Comparison of ENCODE assay signal across 2 cellular contexts in the genomic region with DNA sequence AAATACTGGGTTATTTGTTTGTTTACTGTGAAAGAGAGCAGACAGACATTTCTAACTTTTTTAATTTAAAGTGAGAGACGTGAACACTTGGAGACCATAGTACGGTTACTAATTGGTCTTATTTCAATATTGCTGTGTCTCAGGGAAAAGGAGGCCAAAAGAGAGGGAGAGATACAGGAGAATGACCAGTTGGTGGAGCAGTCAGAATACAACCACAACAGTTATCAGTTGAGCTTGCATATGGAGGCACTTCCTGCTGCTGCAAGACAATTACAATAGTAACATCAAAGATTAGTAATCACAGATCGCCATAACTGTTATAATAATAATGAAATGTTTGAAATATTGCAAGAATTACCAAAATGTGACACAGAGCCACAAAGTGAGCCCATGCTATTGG.
TF ChIP-seq lines count a peak whose summit lies in the region.

No MANE protein-coding gene starts in this region.

TF ChIP-seq in Ishikawa, 13 proteins besides CTCF, POLR2A, EP300 and RAD21 (continued from another document):
- TF ChIP-seq, protein P1, sequence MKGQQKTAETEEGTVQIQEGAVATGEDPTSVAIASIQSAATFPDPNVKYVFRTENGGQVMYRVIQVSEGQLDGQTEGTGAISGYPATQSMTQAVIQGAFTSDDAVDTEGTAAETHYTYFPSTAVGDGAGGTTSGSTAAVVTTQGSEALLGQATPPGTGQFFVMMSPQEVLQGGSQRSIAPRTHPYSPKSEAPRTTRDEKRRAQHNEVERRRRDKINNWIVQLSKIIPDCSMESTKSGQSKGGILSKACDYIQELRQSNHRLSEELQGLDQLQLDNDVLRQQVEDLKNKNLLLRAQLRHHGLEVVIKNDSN (IDR thresholded peaks at IDR 0.05), result no peak
- TF ChIP-seq, protein P2, sequence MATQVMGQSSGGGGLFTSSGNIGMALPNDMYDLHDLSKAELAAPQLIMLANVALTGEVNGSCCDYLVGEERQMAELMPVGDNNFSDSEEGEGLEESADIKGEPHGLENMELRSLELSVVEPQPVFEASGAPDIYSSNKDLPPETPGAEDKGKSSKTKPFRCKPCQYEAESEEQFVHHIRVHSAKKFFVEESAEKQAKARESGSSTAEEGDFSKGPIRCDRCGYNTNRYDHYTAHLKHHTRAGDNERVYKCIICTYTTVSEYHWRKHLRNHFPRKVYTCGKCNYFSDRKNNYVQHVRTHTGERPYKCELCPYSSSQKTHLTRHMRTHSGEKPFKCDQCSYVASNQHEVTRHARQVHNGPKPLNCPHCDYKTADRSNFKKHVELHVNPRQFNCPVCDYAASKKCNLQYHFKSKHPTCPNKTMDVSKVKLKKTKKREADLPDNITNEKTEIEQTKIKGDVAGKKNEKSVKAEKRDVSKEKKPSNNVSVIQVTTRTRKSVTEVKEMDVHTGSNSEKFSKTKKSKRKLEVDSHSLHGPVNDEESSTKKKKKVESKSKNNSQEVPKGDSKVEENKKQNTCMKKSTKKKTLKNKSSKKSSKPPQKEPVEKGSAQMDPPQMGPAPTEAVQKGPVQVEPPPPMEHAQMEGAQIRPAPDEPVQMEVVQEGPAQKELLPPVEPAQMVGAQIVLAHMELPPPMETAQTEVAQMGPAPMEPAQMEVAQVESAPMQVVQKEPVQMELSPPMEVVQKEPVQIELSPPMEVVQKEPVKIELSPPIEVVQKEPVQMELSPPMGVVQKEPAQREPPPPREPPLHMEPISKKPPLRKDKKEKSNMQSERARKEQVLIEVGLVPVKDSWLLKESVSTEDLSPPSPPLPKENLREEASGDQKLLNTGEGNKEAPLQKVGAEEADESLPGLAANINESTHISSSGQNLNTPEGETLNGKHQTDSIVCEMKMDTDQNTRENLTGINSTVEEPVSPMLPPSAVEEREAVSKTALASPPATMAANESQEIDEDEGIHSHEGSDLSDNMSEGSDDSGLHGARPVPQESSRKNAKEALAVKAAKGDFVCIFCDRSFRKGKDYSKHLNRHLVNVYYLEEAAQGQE (IDR thresholded peaks at IDR 0.05; ENCODE audit: low read depth), result no peak
- TF ChIP-seq NFIC (IDR thresholded peaks at IDR 0.05), result no peak

TF ChIP-seq in WTC11, 78 proteins besides CTCF, POLR2A, EP300 and RAD21 (continued from another document):
- TF ChIP-seq, protein P3, sequence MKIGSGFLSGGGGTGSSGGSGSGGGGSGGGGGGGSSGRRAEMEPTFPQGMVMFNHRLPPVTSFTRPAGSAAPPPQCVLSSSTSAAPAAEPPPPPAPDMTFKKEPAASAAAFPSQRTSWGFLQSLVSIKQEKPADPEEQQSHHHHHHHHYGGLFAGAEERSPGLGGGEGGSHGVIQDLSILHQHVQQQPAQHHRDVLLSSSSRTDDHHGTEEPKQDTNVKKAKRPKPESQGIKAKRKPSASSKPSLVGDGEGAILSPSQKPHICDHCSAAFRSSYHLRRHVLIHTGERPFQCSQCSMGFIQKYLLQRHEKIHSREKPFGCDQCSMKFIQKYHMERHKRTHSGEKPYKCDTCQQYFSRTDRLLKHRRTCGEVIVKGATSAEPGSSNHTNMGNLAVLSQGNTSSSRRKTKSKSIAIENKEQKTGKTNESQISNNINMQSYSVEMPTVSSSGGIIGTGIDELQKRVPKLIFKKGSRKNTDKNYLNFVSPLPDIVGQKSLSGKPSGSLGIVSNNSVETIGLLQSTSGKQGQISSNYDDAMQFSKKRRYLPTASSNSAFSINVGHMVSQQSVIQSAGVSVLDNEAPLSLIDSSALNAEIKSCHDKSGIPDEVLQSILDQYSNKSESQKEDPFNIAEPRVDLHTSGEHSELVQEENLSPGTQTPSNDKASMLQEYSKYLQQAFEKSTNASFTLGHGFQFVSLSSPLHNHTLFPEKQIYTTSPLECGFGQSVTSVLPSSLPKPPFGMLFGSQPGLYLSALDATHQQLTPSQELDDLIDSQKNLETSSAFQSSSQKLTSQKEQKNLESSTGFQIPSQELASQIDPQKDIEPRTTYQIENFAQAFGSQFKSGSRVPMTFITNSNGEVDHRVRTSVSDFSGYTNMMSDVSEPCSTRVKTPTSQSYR (CRISPR knock-in tag; IDR thresholded peaks at IDR 0.05), result no peak
- TF ChIP-seq NFE2L1 (CRISPR knock-in tag; IDR thresholded peaks at IDR 0.05) (no peak), ZNF671 (CRISPR knock-in tag; IDR thresholded peaks at IDR 0.05) (no peak), ZNF232 (CRISPR knock-in tag; IDR thresholded peaks at IDR 0.05) (no peak), IRF2 (CRISPR knock-in tag; IDR thresholded peaks at IDR 0.05; ENCODE audit: borderline replicate concordance, low read depth) (no peak)
- TF ChIP-seq, protein P4, sequence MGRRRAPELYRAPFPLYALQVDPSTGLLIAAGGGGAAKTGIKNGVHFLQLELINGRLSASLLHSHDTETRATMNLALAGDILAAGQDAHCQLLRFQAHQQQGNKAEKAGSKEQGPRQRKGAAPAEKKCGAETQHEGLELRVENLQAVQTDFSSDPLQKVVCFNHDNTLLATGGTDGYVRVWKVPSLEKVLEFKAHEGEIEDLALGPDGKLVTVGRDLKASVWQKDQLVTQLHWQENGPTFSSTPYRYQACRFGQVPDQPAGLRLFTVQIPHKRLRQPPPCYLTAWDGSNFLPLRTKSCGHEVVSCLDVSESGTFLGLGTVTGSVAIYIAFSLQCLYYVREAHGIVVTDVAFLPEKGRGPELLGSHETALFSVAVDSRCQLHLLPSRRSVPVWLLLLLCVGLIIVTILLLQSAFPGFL (CRISPR knock-in tag; IDR thresholded peaks at IDR 0.05; ENCODE audit: borderline replicate concordance), result no peak
- TF ChIP-seq, protein P5, sequence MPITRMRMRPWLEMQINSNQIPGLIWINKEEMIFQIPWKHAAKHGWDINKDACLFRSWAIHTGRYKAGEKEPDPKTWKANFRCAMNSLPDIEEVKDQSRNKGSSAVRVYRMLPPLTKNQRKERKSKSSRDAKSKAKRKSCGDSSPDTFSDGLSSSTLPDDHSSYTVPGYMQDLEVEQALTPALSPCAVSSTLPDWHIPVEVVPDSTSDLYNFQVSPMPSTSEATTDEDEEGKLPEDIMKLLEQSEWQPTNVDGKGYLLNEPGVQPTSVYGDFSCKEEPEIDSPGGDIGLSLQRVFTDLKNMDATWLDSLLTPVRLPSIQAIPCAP (CRISPR knock-in tag; IDR thresholded peaks at IDR 0.05), result no peak
TF ChIP-seq in WTC11: peak in this region for 0.
